ENCODE assay signal across 10 cellular contexts in the genomic region with DNA sequence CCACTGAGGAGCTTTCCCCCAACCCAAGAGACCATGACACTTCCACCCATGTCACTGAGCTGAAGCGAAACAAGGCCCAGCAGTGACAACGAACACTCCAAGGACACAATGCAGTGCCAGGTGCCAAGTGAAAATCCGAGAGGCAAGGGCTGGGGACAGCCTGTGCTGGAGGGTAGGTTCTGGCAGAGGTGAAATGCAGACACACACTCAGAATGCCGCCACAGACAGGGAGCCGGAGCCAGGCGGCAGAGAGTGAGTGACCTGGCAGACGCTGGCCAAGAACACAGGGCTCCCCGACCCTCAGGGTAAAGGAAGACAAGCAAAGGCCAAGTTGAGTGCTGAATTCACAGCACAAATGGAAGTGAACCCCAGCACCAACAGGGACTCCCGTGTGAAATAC.
DNase-seq lines count a peak whose midpoint lies in the region; ATAC-seq lines count a peak whose summit lies in the region.
"Had no signal": no experiment of that assay in that cellular context is flagged by ENCODE, and none has a peak within 500 bp of the region (broad histone marks: within the 10 kb centered on the region; RNA-seq: fewer than 3 reads in every experiment).

No MANE protein-coding gene starts in this region.

- no peak overlapping the region for H3K9ac ChIP-seq in Karpas-422 (ENCODE audit: low read length)

- H3K4me3 ChIP-seq in CD8-positive, alpha-beta memory T cell (ENCODE audit: low read length): no peak overlapping the region
- H3K4me3 ChIP-seq in right cardiac atrium (ENCODE audit: low read length): no peak overlapping the region
- H3K4me3 ChIP-seq in Karpas-422 (ENCODE audit: low read length): no peak overlapping the region

- H3K4me1 ChIP-seq in CD8-positive, alpha-beta memory T cell (ENCODE audit: insufficient read depth, low read length): peaks cover 89% of the 10 kb centered on the region
- peaks cover 44% of the 10 kb centered on the region for H3K4me1 ChIP-seq in right cardiac atrium (ENCODE audit: control insufficient read depth, insufficient read depth, low read length)
- peaks cover 66% of the 10 kb centered on the region for H3K4me1 ChIP-seq in Karpas-422 (ENCODE audit: low read length)

- no peak overlapping the region for H3K4me3 Mint-ChIP-seq in CD8-positive, alpha-beta memory T cell
- no peak overlapping the region for H3K4me3 Mint-ChIP-seq in activated naive CD8-positive, alpha-beta T cell
- no peak overlapping the region for H3K4me3 Mint-ChIP-seq in stimulated activated effector memory CD8-positive, alpha-beta T cell treated with anti-CD3 and anti-CD28 coated beads, Interleukin-12 subunit alpha, Interleukin-12 subunit beta, amount 100 ng/mL, for 72 hours

- intact Hi-C loops in right cardiac atrium (cut with DNase I): loop anchor here in 1 of 4 donors (5.0 kb wide), 1 partner anchor 37 kb away; no protein-coding TSS in a partner anchor

- peaks cover 0 to 15% (median 6%) of the 10 kb centered on the region in 3 donors for H3K36me3 Mint-ChIP-seq in CD8-positive, alpha-beta memory T cell
- peaks cover 2% of the 10 kb centered on the region for H3K36me3 Mint-ChIP-seq in activated naive CD8-positive, alpha-beta T cell
- H3K36me3 Mint-ChIP-seq in stimulated activated effector memory CD8-positive, alpha-beta T cell treated with anti-CD3 and anti-CD28 coated beads, Interleukin-12 subunit alpha, Interleukin-12 subunit beta, amount 100 ng/mL, for 72 hours: peaks cover 15% of the 10 kb centered on the region

- H3K4me2 ChIP-seq in Karpas-422 (ENCODE audit: low read depth, low read length, poor library complexity, severe bottlenecking): no peak overlapping the region

- no peaks in the 10 kb centered on the region for H3K27me3 Mint-ChIP-seq in CD8-positive, alpha-beta memory T cell
- no peaks in the 10 kb centered on the region for H3K27me3 Mint-ChIP-seq in activated naive CD8-positive, alpha-beta T cell

- peaks cover 92% of the 10 kb centered on the region for H3K79me2 ChIP-seq in Karpas-422 (ENCODE audit: low read length)

- peaks cover 86 to 100% (median 98%) of the 10 kb centered on the region in 3 donors for H3K4me1 Mint-ChIP-seq in CD8-positive, alpha-beta memory T cell
- H3K4me1 Mint-ChIP-seq in activated naive CD8-positive, alpha-beta T cell (ENCODE audit: low read depth): peaks cover 96% of the 10 kb centered on the region
- H3K4me1 Mint-ChIP-seq in stimulated activated effector memory CD8-positive, alpha-beta T cell treated with anti-CD3 and anti-CD28 coated beads, Interleukin-12 subunit alpha, Interleukin-12 subunit beta, amount 100 ng/mL, for 72 hours: peaks cover 94% of the 10 kb centered on the region

- no peaks in the 10 kb centered on the region for H4K20me1 ChIP-seq in Karpas-422 (ENCODE audit: insufficient read depth, low read depth, low read length)

- POLR2A ChIA-PET in CD8-positive, alpha-beta memory T cell (lab: Charles Lee): no interaction called here

- 73% methylated on average over 9 of the region's 9 CpGs for WGBS in right cardiac atrium

- H3K9me3 ChIP-seq in CD8-positive, alpha-beta memory T cell (ENCODE audit: low read length): no peaks in the 10 kb centered on the region
- H3K9me3 ChIP-seq in right cardiac atrium (ENCODE audit: control insufficient read depth, low read length): no peaks in the 10 kb centered on the region
- H3K9me3 ChIP-seq in Karpas-422 (ENCODE audit: low read length): no peaks in the 10 kb centered on the region
- H3K9me3 ChIP-seq: neutrophil had no signal

- H3K27ac Mint-ChIP-seq in CD8-positive, alpha-beta memory T cell: peak overlapping the region; percentile 77 to 97 (median 92)
- peak overlapping the region; percentile 97 for H3K27ac Mint-ChIP-seq in activated naive CD8-positive, alpha-beta T cell
- H3K27ac Mint-ChIP-seq in stimulated activated effector memory CD8-positive, alpha-beta T cell treated with anti-CD3 and anti-CD28 coated beads, Interleukin-12 subunit alpha, Interleukin-12 subunit beta, amount 100 ng/mL, for 72 hours: peak overlapping the region; percentile 93

- CTCF ChIA-PET in CD8-positive, alpha-beta memory T cell (lab: Charles Lee): interaction anchor here (2.1 to 28.2 kb wide), 5 partner anchors 11 to 133 kb away, joined by 4 to 435 read pairs (median 39); no protein-coding TSS in a partner anchor

- no peaks in the 10 kb centered on the region for H3K9me2 ChIP-seq in Karpas-422 (replicated peaks; ENCODE audit: insufficient read depth, low read length)

- H3K27ac ChIP-seq in CD8-positive, alpha-beta memory T cell (ENCODE audit: low read depth, low read length): no peak overlapping the region
- H3K27ac ChIP-seq in right cardiac atrium (ENCODE audit: low read length) (peak overlapping the region; percentile 96), Karpas-422 (ENCODE audit: low read length) (no peak overlapping the region)

- no peaks in the 10 kb centered on the region for H3K27me3 ChIP-seq in CD8-positive, alpha-beta memory T cell (ENCODE audit: insufficient read depth, low read length, poor library complexity, severe bottlenecking)
- H3K27me3 ChIP-seq in right cardiac atrium (ENCODE audit: control insufficient read depth, insufficient read depth): no peaks in the 10 kb centered on the region
- H3K27me3 ChIP-seq in Karpas-422 (ENCODE audit: low read length): no peaks in the 10 kb centered on the region
- H3K27me3 ChIP-seq: neutrophil had no signal

- no peak for DNase-seq in CD8-positive, alpha-beta memory T cell
- DNase-seq in right cardiac atrium: peak in 1 of 3 donors; percentile 81
- DNase-seq in stimulated activated effector memory CD8-positive, alpha-beta T cell treated with anti-CD3 and anti-CD28 coated beads, Interleukin-12 subunit alpha, Interleukin-12 subunit beta, amount 100 ng/mL, for 72 hours (ENCODE audit: low spot score in 2 of 2): no peak
- DNase-seq in Karpas-422: no peak
- DNase-seq in AML-193 (lab: John Stamatoyannopoulos, UW): no peak
- DNase-seq in HK-2 (ENCODE audit: unreplicated experiment): no peak
- no peak for DNase-seq in effector CD8-positive, alpha-beta T cell (lab: John Stamatoyannopoulos, UW)
- DNase-seq: foreskin fibroblast had no signal

- no peak overlapping the region for H2AFZ ChIP-seq in Karpas-422 (ENCODE audit: low read length)

- peaks cover 4% of the 10 kb centered on the region for H3K36me3 ChIP-seq in CD8-positive, alpha-beta memory T cell (ENCODE audit: insufficient read depth, low read length)
- no peaks in the 10 kb centered on the region for H3K36me3 ChIP-seq in Karpas-422 (ENCODE audit: insufficient read depth, low read length)
- H3K36me3 ChIP-seq: neutrophil had no signal

- H3K9me3 Mint-ChIP-seq in CD8-positive, alpha-beta memory T cell: no peaks in the 10 kb centered on the region
- H3K9me3 Mint-ChIP-seq in activated naive CD8-positive, alpha-beta T cell (ENCODE audit: low read depth): no peaks in the 10 kb centered on the region
- H3K9me3 Mint-ChIP-seq in stimulated activated effector memory CD8-positive, alpha-beta T cell treated with anti-CD3 and anti-CD28 coated beads, Interleukin-12 subunit alpha, Interleukin-12 subunit beta, amount 100 ng/mL, for 72 hours: no peaks in the 10 kb centered on the region

- ATAC-seq in right cardiac atrium: peak; percentile 28 to 69
- no peak for ATAC-seq in stimulated activated effector memory CD8-positive, alpha-beta T cell treated with anti-CD3 and anti-CD28 coated beads, Interleukin-12 subunit alpha, Interleukin-12 subunit beta, amount 100 ng/mL, for 72 hours
